Comparison of ENCODE assay signal across 1 cellular context in genomic region chr3:126394179-126394976, GRCh38.
TF ChIP-seq lines count a peak whose summit lies in the region.

Gene CFAP100, plus strand, starts transcription at chr3:126394909. Its CDS starts 1,092 bp downstream, at chr3:126396001.

TF ChIP-seq in WTC11, 78 proteins besides CTCF, POLR2A, EP300 and RAD21 (continued from another document and continues in another):
- TF ChIP-seq, protein P1, sequence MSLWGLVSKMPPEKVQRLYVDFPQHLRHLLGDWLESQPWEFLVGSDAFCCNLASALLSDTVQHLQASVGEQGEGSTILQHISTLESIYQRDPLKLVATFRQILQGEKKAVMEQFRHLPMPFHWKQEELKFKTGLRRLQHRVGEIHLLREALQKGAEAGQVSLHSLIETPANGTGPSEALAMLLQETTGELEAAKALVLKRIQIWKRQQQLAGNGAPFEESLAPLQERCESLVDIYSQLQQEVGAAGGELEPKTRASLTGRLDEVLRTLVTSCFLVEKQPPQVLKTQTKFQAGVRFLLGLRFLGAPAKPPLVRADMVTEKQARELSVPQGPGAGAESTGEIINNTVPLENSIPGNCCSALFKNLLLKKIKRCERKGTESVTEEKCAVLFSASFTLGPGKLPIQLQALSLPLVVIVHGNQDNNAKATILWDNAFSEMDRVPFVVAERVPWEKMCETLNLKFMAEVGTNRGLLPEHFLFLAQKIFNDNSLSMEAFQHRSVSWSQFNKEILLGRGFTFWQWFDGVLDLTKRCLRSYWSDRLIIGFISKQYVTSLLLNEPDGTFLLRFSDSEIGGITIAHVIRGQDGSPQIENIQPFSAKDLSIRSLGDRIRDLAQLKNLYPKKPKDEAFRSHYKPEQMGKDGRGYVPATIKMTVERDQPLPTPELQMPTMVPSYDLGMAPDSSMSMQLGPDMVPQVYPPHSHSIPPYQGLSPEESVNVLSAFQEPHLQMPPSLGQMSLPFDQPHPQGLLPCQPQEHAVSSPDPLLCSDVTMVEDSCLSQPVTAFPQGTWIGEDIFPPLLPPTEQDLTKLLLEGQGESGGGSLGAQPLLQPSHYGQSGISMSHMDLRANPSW (CRISPR knock-in tag; conservative IDR thresholded peaks at IDR 0.05; ENCODE audit: low read depth): no peak
- no peak for TF ChIP-seq PRRX2 (CRISPR knock-in tag; IDR thresholded peaks at IDR 0.05)
- TF ChIP-seq, protein P2, sequence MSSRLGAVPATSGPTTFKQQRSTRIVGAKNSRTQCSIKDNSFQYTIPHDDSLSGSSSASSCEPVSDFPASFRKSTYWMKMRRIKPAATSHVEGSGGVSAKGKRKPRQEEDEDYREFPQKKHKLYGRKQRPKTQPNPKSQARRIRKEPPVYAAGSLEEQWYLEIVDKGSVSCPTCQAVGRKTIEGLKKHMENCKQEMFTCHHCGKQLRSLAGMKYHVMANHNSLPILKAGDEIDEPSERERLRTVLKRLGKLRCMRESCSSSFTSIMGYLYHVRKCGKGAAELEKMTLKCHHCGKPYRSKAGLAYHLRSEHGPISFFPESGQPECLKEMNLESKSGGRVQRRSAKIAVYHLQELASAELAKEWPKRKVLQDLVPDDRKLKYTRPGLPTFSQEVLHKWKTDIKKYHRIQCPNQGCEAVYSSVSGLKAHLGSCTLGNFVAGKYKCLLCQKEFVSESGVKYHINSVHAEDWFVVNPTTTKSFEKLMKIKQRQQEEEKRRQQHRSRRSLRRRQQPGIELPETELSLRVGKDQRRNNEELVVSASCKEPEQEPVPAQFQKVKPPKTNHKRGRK (CRISPR knock-in tag; IDR thresholded peaks at IDR 0.05; ENCODE audit: borderline replicate concordance): no peak
- TF ChIP-seq E2F5 (CRISPR knock-in tag; IDR thresholded peaks at IDR 0.05): peak; percentile 35; the same call in 1 of the 2 replicates
- no peak for TF ChIP-seq NR1H2 (CRISPR knock-in tag; IDR thresholded peaks at IDR 0.05)
- no peak for TF ChIP-seq ATF1 (CRISPR knock-in tag; IDR thresholded peaks at IDR 0.05)
- no peak for TF ChIP-seq NFATC4 (CRISPR knock-in tag; IDR thresholded peaks at IDR 0.05)
- TF ChIP-seq, protein P3, sequence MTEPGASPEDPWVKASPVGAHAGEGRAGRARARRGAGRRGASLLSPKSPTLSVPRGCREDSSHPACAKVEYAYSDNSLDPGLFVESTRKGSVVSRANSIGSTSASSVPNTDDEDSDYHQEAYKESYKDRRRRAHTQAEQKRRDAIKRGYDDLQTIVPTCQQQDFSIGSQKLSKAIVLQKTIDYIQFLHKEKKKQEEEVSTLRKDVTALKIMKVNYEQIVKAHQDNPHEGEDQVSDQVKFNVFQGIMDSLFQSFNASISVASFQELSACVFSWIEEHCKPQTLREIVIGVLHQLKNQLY (CRISPR knock-in tag; IDR thresholded peaks at IDR 0.05): no peak
- no peak for TF ChIP-seq ZNF121 (CRISPR knock-in tag; IDR thresholded peaks at IDR 0.05)
- TF ChIP-seq MXD4 (CRISPR knock-in tag; IDR thresholded peaks at IDR 0.05; ENCODE audit: borderline replicate concordance): no peak
- TF ChIP-seq, protein P4, sequence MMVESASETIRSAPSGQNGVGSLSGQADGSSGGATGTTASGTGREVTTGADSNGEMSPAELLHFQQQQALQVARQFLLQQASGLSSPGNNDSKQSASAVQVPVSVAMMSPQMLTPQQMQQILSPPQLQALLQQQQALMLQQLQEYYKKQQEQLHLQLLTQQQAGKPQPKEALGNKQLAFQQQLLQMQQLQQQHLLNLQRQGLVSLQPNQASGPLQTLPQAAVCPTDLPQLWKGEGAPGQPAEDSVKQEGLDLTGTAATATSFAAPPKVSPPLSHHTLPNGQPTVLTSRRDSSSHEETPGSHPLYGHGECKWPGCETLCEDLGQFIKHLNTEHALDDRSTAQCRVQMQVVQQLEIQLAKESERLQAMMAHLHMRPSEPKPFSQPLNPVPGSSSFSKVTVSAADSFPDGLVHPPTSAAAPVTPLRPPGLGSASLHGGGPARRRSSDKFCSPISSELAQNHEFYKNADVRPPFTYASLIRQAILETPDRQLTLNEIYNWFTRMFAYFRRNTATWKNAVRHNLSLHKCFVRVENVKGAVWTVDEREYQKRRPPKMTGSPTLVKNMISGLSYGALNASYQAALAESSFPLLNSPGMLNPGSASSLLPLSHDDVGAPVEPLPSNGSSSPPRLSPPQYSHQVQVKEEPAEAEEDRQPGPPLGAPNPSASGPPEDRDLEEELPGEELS (CRISPR knock-in tag; IDR thresholded peaks at IDR 0.05): no peak
- TF ChIP-seq, protein P5, sequence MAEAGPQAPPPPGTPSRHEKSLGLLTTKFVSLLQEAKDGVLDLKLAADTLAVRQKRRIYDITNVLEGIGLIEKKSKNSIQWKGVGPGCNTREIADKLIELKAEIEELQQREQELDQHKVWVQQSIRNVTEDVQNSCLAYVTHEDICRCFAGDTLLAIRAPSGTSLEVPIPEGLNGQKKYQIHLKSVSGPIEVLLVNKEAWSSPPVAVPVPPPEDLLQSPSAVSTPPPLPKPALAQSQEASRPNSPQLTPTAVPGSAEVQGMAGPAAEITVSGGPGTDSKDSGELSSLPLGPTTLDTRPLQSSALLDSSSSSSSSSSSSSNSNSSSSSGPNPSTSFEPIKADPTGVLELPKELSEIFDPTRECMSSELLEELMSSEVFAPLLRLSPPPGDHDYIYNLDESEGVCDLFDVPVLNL (CRISPR knock-in tag; IDR thresholded peaks at IDR 0.05; ENCODE audit: borderline replicate concordance, low read depth): no peak
- TF ChIP-seq, protein P6, sequence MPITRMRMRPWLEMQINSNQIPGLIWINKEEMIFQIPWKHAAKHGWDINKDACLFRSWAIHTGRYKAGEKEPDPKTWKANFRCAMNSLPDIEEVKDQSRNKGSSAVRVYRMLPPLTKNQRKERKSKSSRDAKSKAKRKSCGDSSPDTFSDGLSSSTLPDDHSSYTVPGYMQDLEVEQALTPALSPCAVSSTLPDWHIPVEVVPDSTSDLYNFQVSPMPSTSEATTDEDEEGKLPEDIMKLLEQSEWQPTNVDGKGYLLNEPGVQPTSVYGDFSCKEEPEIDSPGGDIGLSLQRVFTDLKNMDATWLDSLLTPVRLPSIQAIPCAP (CRISPR knock-in tag; IDR thresholded peaks at IDR 0.05): no peak
- TF ChIP-seq, protein P7, sequence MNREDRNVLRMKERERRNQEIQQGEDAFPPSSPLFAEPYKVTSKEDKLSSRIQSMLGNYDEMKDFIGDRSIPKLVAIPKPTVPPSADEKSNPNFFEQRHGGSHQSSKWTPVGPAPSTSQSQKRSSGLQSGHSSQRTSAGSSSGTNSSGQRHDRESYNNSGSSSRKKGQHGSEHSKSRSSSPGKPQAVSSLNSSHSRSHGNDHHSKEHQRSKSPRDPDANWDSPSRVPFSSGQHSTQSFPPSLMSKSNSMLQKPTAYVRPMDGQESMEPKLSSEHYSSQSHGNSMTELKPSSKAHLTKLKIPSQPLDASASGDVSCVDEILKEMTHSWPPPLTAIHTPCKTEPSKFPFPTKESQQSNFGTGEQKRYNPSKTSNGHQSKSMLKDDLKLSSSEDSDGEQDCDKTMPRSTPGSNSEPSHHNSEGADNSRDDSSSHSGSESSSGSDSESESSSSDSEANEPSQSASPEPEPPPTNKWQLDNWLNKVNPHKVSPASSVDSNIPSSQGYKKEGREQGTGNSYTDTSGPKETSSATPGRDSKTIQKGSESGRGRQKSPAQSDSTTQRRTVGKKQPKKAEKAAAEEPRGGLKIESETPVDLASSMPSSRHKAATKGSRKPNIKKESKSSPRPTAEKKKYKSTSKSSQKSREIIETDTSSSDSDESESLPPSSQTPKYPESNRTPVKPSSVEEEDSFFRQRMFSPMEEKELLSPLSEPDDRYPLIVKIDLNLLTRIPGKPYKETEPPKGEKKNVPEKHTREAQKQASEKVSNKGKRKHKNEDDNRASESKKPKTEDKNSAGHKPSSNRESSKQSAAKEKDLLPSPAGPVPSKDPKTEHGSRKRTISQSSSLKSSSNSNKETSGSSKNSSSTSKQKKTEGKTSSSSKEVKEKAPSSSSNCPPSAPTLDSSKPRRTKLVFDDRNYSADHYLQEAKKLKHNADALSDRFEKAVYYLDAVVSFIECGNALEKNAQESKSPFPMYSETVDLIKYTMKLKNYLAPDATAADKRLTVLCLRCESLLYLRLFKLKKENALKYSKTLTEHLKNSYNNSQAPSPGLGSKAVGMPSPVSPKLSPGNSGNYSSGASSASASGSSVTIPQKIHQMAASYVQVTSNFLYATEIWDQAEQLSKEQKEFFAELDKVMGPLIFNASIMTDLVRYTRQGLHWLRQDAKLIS (CRISPR knock-in tag; IDR thresholded peaks at IDR 0.05; ENCODE audit: borderline replicate concordance): 0 out of 2 replicates have a peak, but pooled peaks have one; percentile 37
- TF ChIP-seq JUN (CRISPR knock-in tag; IDR thresholded peaks at IDR 0.05): 0 out of 2 replicates have a peak, but pooled peaks have one; percentile 28
- TF ChIP-seq NR2C2 (CRISPR knock-in tag; IDR thresholded peaks at IDR 0.05): no peak
- no peak for TF ChIP-seq CBFB (CRISPR knock-in tag; IDR thresholded peaks at IDR 0.05; ENCODE audit: low read depth)
- no peak for TF ChIP-seq KAT7 (CRISPR knock-in tag; IDR thresholded peaks at IDR 0.05; ENCODE audit: borderline replicate concordance)
- TF ChIP-seq, protein P8, sequence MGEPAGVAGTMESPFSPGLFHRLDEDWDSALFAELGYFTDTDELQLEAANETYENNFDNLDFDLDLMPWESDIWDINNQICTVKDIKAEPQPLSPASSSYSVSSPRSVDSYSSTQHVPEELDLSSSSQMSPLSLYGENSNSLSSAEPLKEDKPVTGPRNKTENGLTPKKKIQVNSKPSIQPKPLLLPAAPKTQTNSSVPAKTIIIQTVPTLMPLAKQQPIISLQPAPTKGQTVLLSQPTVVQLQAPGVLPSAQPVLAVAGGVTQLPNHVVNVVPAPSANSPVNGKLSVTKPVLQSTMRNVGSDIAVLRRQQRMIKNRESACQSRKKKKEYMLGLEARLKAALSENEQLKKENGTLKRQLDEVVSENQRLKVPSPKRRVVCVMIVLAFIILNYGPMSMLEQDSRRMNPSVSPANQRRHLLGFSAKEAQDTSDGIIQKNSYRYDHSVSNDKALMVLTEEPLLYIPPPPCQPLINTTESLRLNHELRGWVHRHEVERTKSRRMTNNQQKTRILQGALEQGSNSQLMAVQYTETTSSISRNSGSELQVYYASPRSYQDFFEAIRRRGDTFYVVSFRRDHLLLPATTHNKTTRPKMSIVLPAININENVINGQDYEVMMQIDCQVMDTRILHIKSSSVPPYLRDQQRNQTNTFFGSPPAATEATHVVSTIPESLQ (CRISPR knock-in tag; IDR thresholded peaks at IDR 0.05): no peak
- TF ChIP-seq, protein P9, sequence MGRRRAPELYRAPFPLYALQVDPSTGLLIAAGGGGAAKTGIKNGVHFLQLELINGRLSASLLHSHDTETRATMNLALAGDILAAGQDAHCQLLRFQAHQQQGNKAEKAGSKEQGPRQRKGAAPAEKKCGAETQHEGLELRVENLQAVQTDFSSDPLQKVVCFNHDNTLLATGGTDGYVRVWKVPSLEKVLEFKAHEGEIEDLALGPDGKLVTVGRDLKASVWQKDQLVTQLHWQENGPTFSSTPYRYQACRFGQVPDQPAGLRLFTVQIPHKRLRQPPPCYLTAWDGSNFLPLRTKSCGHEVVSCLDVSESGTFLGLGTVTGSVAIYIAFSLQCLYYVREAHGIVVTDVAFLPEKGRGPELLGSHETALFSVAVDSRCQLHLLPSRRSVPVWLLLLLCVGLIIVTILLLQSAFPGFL (CRISPR knock-in tag; IDR thresholded peaks at IDR 0.05; ENCODE audit: borderline replicate concordance): no peak
- peak; percentile 68; the same call in 1 of the 2 replicates for TF ChIP-seq ZBTB43 (CRISPR knock-in tag; IDR thresholded peaks at IDR 0.05)
- peak; percentile 43; the same call in 1 of the 2 replicates for TF ChIP-seq E2F1 (CRISPR knock-in tag; IDR thresholded peaks at IDR 0.05)
- TF ChIP-seq, protein P10, sequence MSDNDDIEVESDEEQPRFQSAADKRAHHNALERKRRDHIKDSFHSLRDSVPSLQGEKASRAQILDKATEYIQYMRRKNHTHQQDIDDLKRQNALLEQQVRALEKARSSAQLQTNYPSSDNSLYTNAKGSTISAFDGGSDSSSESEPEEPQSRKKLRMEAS (CRISPR knock-in tag; IDR thresholded peaks at IDR 0.05): peak; percentile 78
- TF ChIP-seq AR (CRISPR knock-in tag; IDR thresholded peaks at IDR 0.05): no peak
- no peak for TF ChIP-seq TCF7 (CRISPR knock-in tag; IDR thresholded peaks at IDR 0.05; ENCODE audit: low read depth)
- no peak for TF ChIP-seq EMX1 (CRISPR knock-in tag; IDR thresholded peaks at IDR 0.05)
